8 cellular contexts compared by ENCODE assay signal in the genomic region with DNA sequence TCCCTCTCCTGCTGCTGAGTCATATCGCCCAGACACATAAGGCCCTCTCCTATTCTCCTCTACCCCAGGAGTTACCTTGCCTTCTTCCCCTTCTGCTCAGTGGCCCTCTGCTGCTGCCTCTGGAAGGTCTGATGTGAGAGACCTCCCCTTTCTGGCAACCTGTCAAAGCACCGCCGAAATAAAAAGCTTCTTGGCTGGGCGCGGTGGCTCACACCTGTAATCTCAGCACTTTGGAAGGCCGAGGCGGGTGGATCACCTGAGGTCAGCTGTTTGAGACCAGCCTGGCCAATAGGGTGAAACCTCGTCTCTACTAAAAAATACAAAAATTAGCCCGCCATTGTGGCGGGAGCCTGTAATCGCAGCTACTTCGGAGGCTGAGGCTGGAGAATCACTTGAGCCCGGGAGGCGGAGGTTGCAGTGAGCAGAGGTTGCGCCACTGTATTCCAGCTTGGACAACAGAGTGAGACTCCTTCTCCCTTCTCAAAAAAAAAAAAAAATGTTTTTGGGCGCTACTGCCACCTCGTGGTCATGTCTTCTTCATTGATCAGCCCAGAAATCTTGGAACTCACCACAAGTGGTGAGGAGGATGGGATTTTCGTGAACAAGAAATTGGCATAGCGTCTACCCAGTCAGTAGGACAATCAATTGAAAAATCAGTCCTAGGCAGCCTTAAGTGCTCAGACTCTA. TPM values are rescaled to one million over a fixed set of nuclear protein-coding genes. Genes with fewer than 3 reads are reported as not detected.
A peak's percentile ranks its signal among the peaks of the same experiment; 100 is the strongest.
DNase-seq lines count a peak whose midpoint lies in the region; ATAC-seq and TF ChIP-seq lines count a peak whose summit lies in the region.

No MANE protein-coding gene starts in this region.

- POLR2A ChIA-PET in Panc1 (lab: Charles Lee), result no interaction called here

- CTCF ChIA-PET in Panc1 (lab: Charles Lee), result interaction anchor here (0.6 kb wide), 2 partner anchors 311 to 923 kb away, joined by 3 read pairs; no protein-coding TSS in a partner anchor

- H3K4me1 ChIP-seq in GM23248 (ENCODE audit: insufficient read depth) (no peaks in the 10 kb centered on the region), Panc1 (ENCODE audit: control insufficient read depth, insufficient read depth, low read length) (no peaks in the 10 kb centered on the region), gastrocnemius medialis (peaks cover 0 to 4% of the 10 kb centered on the region in 2 donors)

- H3K9me2 ChIP-seq in GM23248 (ENCODE audit: insufficient read depth), result no peaks in the 10 kb centered on the region

- H3K4me3 ChIP-seq in GM23248, result no peak overlapping the region
- peak overlapping the region; percentile 7 to 33 for H3K4me3 ChIP-seq in Panc1 (ENCODE audit: low read depth in 2 of 2, low read length in 2 of 2)
- H3K4me3 ChIP-seq in gastrocnemius medialis, result no peak overlapping the region

- H3K36me3 ChIP-seq in GM23248 (ENCODE audit: low read depth) (no peaks in the 10 kb centered on the region), Panc1 (ENCODE audit: control insufficient read depth, insufficient read depth, low read length) (no peaks in the 10 kb centered on the region), gastrocnemius medialis (no peaks in the 10 kb centered on the region)

- H3K9ac ChIP-seq in GM23248, result no peak overlapping the region

- in situ Hi-C loops in GM23248 (cut with MboI), result loop anchor here (25.0 kb wide), 1 partner anchor 332 kb away; a partner anchor contains a TSS
- in situ Hi-C loops in Panc1 (cut with HindIII; ENCODE audit: low pct_unique_long_range_greater_than_20kb, low sequenced_read_pairs), result no loop called here
- in situ Hi-C loops in gastrocnemius medialis (cut with MboI; ENCODE audit: low sequenced_read_pairs in 4 of 4), result loop anchor here in 2 of 4 donors (10.0 to 25.0 kb wide), 3 partner anchors 324 to 1107 kb away; a partner anchor contains a TSS

- H3K9me3 ChIP-seq in GM23248 (ENCODE audit: low read depth), result no peaks in the 10 kb centered on the region
- H3K9me3 ChIP-seq in Panc1 (ENCODE audit: control insufficient read depth, insufficient read depth, low read depth, low read length), result no peaks in the 10 kb centered on the region
- no peaks in the 10 kb centered on the region for H3K9me3 ChIP-seq in gastrocnemius medialis

- peak; percentile 82 for ATAC-seq in Panc1
- peak in 1 of 2 donors; percentile 61 for ATAC-seq in gastrocnemius medialis
- no peak for ATAC-seq in HG02973 (IDR thresholded peaks at IDR 0.05; ENCODE audit: unreplicated experiment)

- no peaks in the 10 kb centered on the region for H3F3A ChIP-seq in GM23248 (ENCODE audit: insufficient read depth)

- no peak overlapping the region for H2AFZ ChIP-seq in GM23248

- no peak for TF ChIP-seq POLR2A in gastrocnemius medialis (IDR thresholded peaks at IDR 0.05)

- H3K27me3 ChIP-seq in GM23248 (replicated peaks; ENCODE audit: insufficient read depth) (no peaks in the 10 kb centered on the region), Panc1 (ENCODE audit: control insufficient read depth, insufficient read depth, low read length) (no peaks in the 10 kb centered on the region), gastrocnemius medialis (no peaks in the 10 kb centered on the region)

- DNase-seq in DMS53 treated with DMSO at 0.1 percent for 48 hours (lab: John Stamatoyannopoulos, UW; ENCODE audit: unreplicated experiment) (peak; percentile 30), GM23248 (peak; percentile 55), Panc1 (ENCODE audit: low read depth, low spot score) (no peak), fibroblast of gingiva (ENCODE audit: low read depth) (peak; percentile 17), gastrocnemius medialis (no peak), NCI-H524 treated with DMSO at 0.1 percent for 48 hours (lab: John Stamatoyannopoulos, UW) (no peak), ureter (ENCODE audit: low spot score) (no peak)

- H3K27ac ChIP-seq in GM23248, result no peak overlapping the region
- no peak overlapping the region for H3K27ac ChIP-seq in Panc1 (ENCODE audit: low read length)
- H3K27ac ChIP-seq in gastrocnemius medialis, result no peak overlapping the region

- no TSS peak for BruUV-seq in Panc1 (replicated peaks; lab: Mats Ljungman, UMichigan)

- no peaks in the 10 kb centered on the region for H3K79me2 ChIP-seq in GM23248 (ENCODE audit: insufficient read depth)

- intact Hi-C loops in Panc1 (cut with micrococcal nuclease; ENCODE audit: unreplicated experiment), result loop anchor here (2.0 kb wide), 1 partner anchor 96 kb away; no protein-coding TSS in a partner anchor
- intact Hi-C loops in gastrocnemius medialis (cut with DNase I; ENCODE audit: low total_unique reads), result loop anchor here (2.0 kb wide), 1 partner anchor 96 kb away; no protein-coding TSS in a partner anchor

- 8 to 12% methylated on average over 13 to 17 of the region's 19 CpGs for WGBS in GM23248 (ENCODE audit: low coverage in 1 of 2, low lambda C conversion rate in 2 of 2, missing lambda C conversion rate in 2 of 2), 2 experiments

- no peak overlapping the region for H3K4me2 ChIP-seq in GM23248 (ENCODE audit: unreplicated experiment)

- no peaks in the 10 kb centered on the region for H4K20me1 ChIP-seq in GM23248 (ENCODE audit: insufficient read depth)

- TF ChIP-seq CTCF in Panc1 (IDR thresholded peaks at IDR 0.05) (peak; percentile 56), gastrocnemius medialis (IDR thresholded peaks at IDR 0.05 in 4 of 5, conservative IDR thresholded peaks at IDR 0.05 in 1 of 5) (peak in 3 of 5 experiments; percentile 35 to 59 (median 36))

RNA-seq across cellular contexts. Expression of a gene that starts 8.6 kb away (rescaled TPM):
- total RNA-seq in GM23248 (2014; rRNA removed; shearing (Covaris generic)), result 3.7 and 4.9 TPM in 2 replicates
- 0.61 and 0.85 TPM in 2 replicates for polyA plus RNA-seq in GM23248 (2016; fragmentation: Nextera tagmentation; extraction: Ambion mirVana)
- 3.9 TPM for total RNA-seq in Panc1 (2021; ENCODE audit: unreplicated experiment)
- polyA plus RNA-seq in Panc1 (2012; ENCODE audit: insufficient read length), result 2.1 TPM
- 1 to 10 TPM; 1.8 to 4.8 (median 2.2) TPM for total RNA-seq in gastrocnemius medialis
- 6.7 TPM for total RNA-seq in ureter

Comparison
In these comparisons a context has a peak if more than half of its experiments do, and no peak if none do; other contexts are left out.
1. DNase-seq: peak in DMS53 treated with DMSO at 0.1 percent for 48 hours (single experiment), GM23248 (single experiment) and fibroblast of gingiva (single experiment); none in Panc1 (single experiment), gastrocnemius medialis (0 of 2), NCI-H524 treated with DMSO at 0.1 percent for 48 hours (single experiment) and ureter (single experiment).
2. H3K4me3 ChIP-seq: peak in Panc1 (2 of 2); none in GM23248 (single experiment) and gastrocnemius medialis (0 of 4).